In the genomic region with DNA sequence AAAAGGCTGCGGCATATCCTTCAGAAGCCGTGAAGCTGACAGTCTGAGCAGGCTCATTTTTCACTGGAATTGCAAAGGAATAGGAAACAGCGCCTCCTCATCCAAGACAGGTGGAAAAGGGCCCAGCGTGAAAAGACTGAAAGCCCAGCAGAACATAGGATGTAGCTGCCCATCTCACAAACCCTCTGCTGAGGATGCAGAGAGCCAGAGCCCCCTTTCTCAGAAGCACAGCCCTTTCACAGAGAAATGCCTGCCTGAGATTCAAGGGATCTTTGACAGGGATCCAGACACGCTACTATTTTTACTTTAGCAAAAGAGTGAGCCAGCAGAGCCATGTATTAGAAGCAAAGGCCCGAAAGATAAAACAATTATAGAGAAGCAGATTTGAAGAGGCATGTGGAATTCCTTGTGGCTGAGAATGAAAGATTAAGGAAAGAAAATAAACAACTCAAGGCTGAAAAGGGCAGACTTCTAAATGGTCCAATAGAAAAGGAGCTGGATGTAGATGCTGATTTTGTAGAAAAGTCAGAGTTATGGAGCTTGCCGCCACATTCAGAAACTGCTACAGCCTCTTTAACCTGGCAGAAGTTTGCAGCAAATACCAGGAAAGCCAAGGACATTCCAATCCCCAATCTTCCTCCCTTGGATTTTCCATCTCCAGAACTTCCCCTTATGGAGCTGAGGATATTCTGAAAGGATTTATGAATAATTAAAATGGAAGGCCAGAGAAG, we compare ENCODE assay signal across 1 cellular context.
TF ChIP-seq lines count a peak whose summit lies in the region.

No MANE protein-coding gene starts in this region.

TF ChIP-seq in SK-N-SH treated with all-trans-retinoic acid at 6 μM for 48 hours, 23 proteins besides CTCF, POLR2A, EP300 and RAD21 (continued from another document):
- TF ChIP-seq, protein P1, sequence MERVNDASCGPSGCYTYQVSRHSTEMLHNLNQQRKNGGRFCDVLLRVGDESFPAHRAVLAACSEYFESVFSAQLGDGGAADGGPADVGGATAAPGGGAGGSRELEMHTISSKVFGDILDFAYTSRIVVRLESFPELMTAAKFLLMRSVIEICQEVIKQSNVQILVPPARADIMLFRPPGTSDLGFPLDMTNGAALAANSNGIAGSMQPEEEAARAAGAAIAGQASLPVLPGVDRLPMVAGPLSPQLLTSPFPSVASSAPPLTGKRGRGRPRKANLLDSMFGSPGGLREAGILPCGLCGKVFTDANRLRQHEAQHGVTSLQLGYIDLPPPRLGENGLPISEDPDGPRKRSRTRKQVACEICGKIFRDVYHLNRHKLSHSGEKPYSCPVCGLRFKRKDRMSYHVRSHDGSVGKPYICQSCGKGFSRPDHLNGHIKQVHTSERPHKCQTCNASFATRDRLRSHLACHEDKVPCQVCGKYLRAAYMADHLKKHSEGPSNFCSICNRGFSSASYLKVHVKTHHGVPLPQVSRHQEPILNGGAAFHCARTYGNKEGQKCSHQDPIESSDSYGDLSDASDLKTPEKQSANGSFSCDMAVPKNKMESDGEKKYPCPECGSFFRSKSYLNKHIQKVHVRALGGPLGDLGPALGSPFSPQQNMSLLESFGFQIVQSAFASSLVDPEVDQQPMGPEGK (CRISPR knock-in tag; IDR thresholded peaks at IDR 0.05; ENCODE audit: borderline replicate concordance), result no peak
